ENCODE assay signal across 30 cellular contexts in genomic region chr4:6052679-6053078, GRCh38. TPM values are rescaled to one million over a fixed set of nuclear protein-coding genes. Genes with fewer than 3 reads are reported as not detected.
"Had no signal": no experiment of that assay in that cellular context is flagged by ENCODE, and none has a peak within 500 bp of the region (broad histone marks: within the 10 kb centered on the region; RNA-seq: fewer than 3 reads in every experiment).

No MANE protein-coding gene starts in this region.

- H3K9me3 Mint-ChIP-seq: activated CD4-positive, alpha-beta memory T cell treated with anti-CD3 and anti-CD28 coated beads, Interleukin-2, amount 10 ng/mL, durations not matched to agents 7 days and 5 days; activated CD4-positive, alpha-beta T cell treated with anti-CD3 and anti-CD28 coated beads, Interleukin-2, amount 10 ng/mL, durations not matched to agents 24 days and 14 days; activated T-helper 1 cell treated with anti-CD3 and anti-CD28 coated beads, Interleukin-12 subunit alpha, Interleukin-12 subunit beta, Interleukin-2, Interleukin-4 antibody, amounts not matched to agents 30 ng/mL and 10 ng/mL and 1 ng/mL, durations not matched to agents 14 hours and 24 hours and 36 hours; neural crest cell had no signal

- H3K27ac ChIP-seq: heart left ventricle, VCaP had no signal

- H3K4me1 ChIP-seq: heart left ventricle had no signal

- H3K27ac Mint-ChIP-seq: activated CD4-positive, alpha-beta memory T cell treated with anti-CD3 and anti-CD28 coated beads, Interleukin-2, amount 10 ng/mL, durations not matched to agents 7 days and 5 days; activated CD4-positive, alpha-beta T cell treated with anti-CD3 and anti-CD28 coated beads, Interleukin-2, amount 10 ng/mL, durations not matched to agents 24 days and 14 days; activated CD8-positive, alpha-beta memory T cell treated with anti-CD3 and anti-CD28 coated beads, Interleukin-2, amount 10 ng/mL, durations not matched to agents 7 days and 5 days; activated T-helper 1 cell treated with anti-CD3 and anti-CD28 coated beads, Interleukin-12 subunit alpha, Interleukin-12 subunit beta, Interleukin-2, Interleukin-4 antibody, amounts not matched to agents 30 ng/mL and 10 ng/mL and 1 ng/mL, durations not matched to agents 14 hours and 24 hours and 36 hours; brain; dendritic cell treated with granulocyte-macrophage colony-stimulating factor and Interleukin-4, amounts not matched to agents 40 ng/mL and 50 ng/mL, for 4 days; memory B cell; naive B cell had no signal

- H3K4me2 ChIP-seq: smooth muscle cell had no signal

- H3K4me3 Mint-ChIP-seq: activated CD4-positive, alpha-beta memory T cell treated with anti-CD3 and anti-CD28 coated beads, Interleukin-2, amount 10 ng/mL, durations not matched to agents 7 days and 5 days; activated CD4-positive, alpha-beta T cell treated with anti-CD3 and anti-CD28 coated beads, Interleukin-2, amount 10 ng/mL, durations not matched to agents 24 days and 14 days; activated CD8-positive, alpha-beta memory T cell treated with anti-CD3 and anti-CD28 coated beads, Interleukin-2, amount 10 ng/mL, durations not matched to agents 7 days and 5 days; activated T-helper 1 cell treated with anti-CD3 and anti-CD28 coated beads, Interleukin-12 subunit alpha, Interleukin-12 subunit beta, Interleukin-2, Interleukin-4 antibody, amounts not matched to agents 30 ng/mL and 10 ng/mL and 1 ng/mL, durations not matched to agents 14 hours and 24 hours and 36 hours; brain; dendritic cell treated with granulocyte-macrophage colony-stimulating factor and Interleukin-4, amounts not matched to agents 40 ng/mL and 50 ng/mL, for 4 days; memory B cell; naive B cell; neural crest cell had no signal

- H3K4me3 ChIP-seq: heart left ventricle, mucosa of descending colon, smooth muscle cell had no signal

- DNase-seq: activated CD4-positive, alpha-beta memory T cell treated with anti-CD3 and anti-CD28 coated beads, Interleukin-2, amount 10 ng/mL, durations not matched to agents 7 days and 5 days; activated CD4-positive, alpha-beta T cell treated with anti-CD3 and anti-CD28 coated beads, Interleukin-2, amount 10 ng/mL, durations not matched to agents 24 days and 14 days; activated CD8-positive, alpha-beta memory T cell treated with anti-CD3 and anti-CD28 coated beads, Interleukin-2, amount 10 ng/mL, durations not matched to agents 7 days and 5 days; activated gamma-delta T cell; activated naive CD4-positive, alpha-beta T cell treated with anti-CD3 and anti-CD28 coated beads, Interleukin-2, amount 50 U/mL, for 16 hours; activated T-cell treated with anti-CD3 and anti-CD28 coated beads for 4 hours; anterior cingulate cortex; effector CD4-positive, alpha-beta T cell; heart left ventricle; islet precursor cell; left cardiac atrium; mucosa of descending colon; naive B cell; stimulated activated CD4-positive, alpha-beta T cell treated with anti-CD3 and anti-CD28 coated beads, Interleukin-4, amount 100 ng/mL, for 1 hour; stimulated activated naive CD4-positive, alpha-beta T cell treated with Interleukin-2 at 50 U/mL for 16 hours had no signal

- H3K4me1 Mint-ChIP-seq: activated CD4-positive, alpha-beta T cell treated with anti-CD3 and anti-CD28 coated beads, Interleukin-2, amount 10 ng/mL, durations not matched to agents 24 days and 14 days; memory B cell; naive B cell had no signal

- H3K36me3 ChIP-seq: heart left ventricle had no signal

- H3K27me3 Mint-ChIP-seq: activated CD4-positive, alpha-beta memory T cell treated with anti-CD3 and anti-CD28 coated beads, Interleukin-2, amount 10 ng/mL, durations not matched to agents 7 days and 5 days; activated CD4-positive, alpha-beta T cell treated with anti-CD3 and anti-CD28 coated beads, Interleukin-2, amount 10 ng/mL, durations not matched to agents 24 days and 14 days; activated CD8-positive, alpha-beta memory T cell treated with anti-CD3 and anti-CD28 coated beads, Interleukin-2, amount 10 ng/mL, durations not matched to agents 7 days and 5 days; dendritic cell treated with granulocyte-macrophage colony-stimulating factor and Interleukin-4, amounts not matched to agents 40 ng/mL and 50 ng/mL, for 4 days; memory B cell had no signal

- H3K36me3 Mint-ChIP-seq: memory B cell, naive B cell had no signal

- ATAC-seq: activated CD4-positive, CD25-positive, alpha-beta regulatory T cell treated with anti-CD3 and anti-CD28 coated beads, Interleukin-2, amount 50 U/mL, for 24 hours; activated CD8-positive, alpha-beta memory T cell treated with anti-CD3 and anti-CD28 coated beads, Interleukin-2, amount 10 ng/mL, durations not matched to agents 7 days and 5 days; heart left ventricle; left cardiac atrium; mucosa of descending colon; sciatic nerve had no signal

- FAIRE-seq: endometrium had no signal

RNA-seq across cellular contexts. Expression of gene C4orf50, which starts 34.4 kb away (rescaled TPM):
- total RNA-seq: epithelial cell of proximal tubule, fibroblast of villous mesenchyme, lower leg skin, posterior vena cava, renal cortical epithelial cell, smooth muscle cell had no signal
- polyA plus RNA-seq: heart left ventricle, smooth muscle cell had no signal
